Comparison of ENCODE assay signal across 26 cellular contexts in the genomic region with DNA sequence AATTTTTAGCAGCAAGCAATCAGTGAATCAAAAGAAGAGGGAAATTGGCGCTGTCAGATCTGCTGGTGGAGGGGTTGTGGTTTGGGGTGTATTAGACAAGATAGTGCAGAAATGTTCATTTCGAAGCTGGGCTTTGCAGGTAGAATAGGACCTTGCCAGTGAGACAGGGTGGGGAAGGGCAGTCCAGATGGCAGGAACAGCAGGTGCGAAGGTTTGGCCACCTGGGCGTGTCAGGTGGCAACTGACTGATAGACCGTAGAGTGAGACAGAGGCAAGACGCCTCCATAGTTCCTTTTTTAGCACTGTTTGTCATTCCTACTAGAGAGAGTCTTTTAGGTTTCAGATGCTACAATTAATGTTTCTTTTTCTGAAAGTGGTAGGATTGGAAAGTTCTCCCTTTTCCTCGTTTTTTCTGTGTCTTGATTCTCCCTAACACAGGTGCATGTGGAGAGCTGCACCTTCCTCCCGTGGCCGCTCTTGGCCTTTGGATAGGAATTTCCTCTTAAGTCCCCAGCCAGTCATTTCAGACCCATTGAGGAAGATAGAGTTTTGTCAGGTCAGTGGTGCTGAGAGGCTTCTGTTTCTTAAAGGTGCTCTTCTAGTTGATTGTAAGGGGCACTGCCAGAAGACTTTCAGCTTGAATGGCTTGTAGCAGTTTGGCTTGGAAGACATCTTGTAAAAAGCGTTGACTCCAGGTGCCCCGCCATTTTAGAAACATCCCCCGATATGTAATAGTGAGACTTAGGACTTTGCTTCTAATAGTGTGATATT.
DNase-seq lines count a peak whose midpoint lies in the region; ATAC-seq, FAIRE-seq and TF ChIP-seq lines count a peak whose summit lies in the region.
"Had no signal": no experiment of that assay in that cellular context is flagged by ENCODE, and none has a peak within 500 bp of the region (broad histone marks: within the 10 kb centered on the region; RNA-seq: fewer than 3 reads in every experiment).

No MANE protein-coding gene starts in this region.

- BruUV-seq in Calu3 (replicated peaks; lab: Mats Ljungman, UMichigan) = no TSS peak

- CTCF ChIA-PET in Calu3 (lab: Charles Lee) = interaction anchor here (1.3 kb wide), 1 partner anchor 11 kb away, joined by 3 read pairs; no protein-coding TSS in a partner anchor

- ATAC-seq in HG02970 (IDR thresholded peaks at IDR 0.05; ENCODE audit: low FRiP score, unreplicated experiment) (no peak), HG03139 (IDR thresholded peaks at IDR 0.05; ENCODE audit: unreplicated experiment) (no peak)
- ATAC-seq: body of pancreas, GM23338, heart right ventricle, sciatic nerve had no signal

- H3K27me3 Mint-ChIP-seq in IgD-negative memory B cell (no peaks in the 10 kb centered on the region), brain (peaks cover 4% of the 10 kb centered on the region), Calu3 (ENCODE audit: unreplicated experiment) (no peaks in the 10 kb centered on the region)
- no peaks in the 10 kb centered on the region for H3K27me3 Mint-ChIP-seq in activated CD4-positive, alpha-beta T cell treated with anti-CD3 and anti-CD28 coated beads, Interleukin-2, amount 10 ng/mL, durations not matched to agents 24 days and 14 days
- H3K27me3 Mint-ChIP-seq: stimulated activated naive CD8-positive, alpha-beta T cell treated with anti-CD3 and anti-CD28 coated beads, Interleukin-15, Interleukin-2, amounts not matched to agents 100 ng/mL and 50 ng/mL, for 24 hours had no signal

- peaks cover 25 to 35% (median 27%) of the 10 kb centered on the region in 3 donors for H3K4me1 Mint-ChIP-seq in IgD-negative memory B cell
- peaks cover 4% of the 10 kb centered on the region for H3K4me1 Mint-ChIP-seq in brain
- no peaks in the 10 kb centered on the region for H3K4me1 Mint-ChIP-seq in activated CD4-positive, alpha-beta T cell treated with anti-CD3 and anti-CD28 coated beads, Interleukin-2, amount 10 ng/mL, durations not matched to agents 24 days and 14 days
- H3K4me1 Mint-ChIP-seq in Calu3 (ENCODE audit: low read depth, unreplicated experiment) = peaks cover 8% of the 10 kb centered on the region
- H3K4me1 Mint-ChIP-seq: GM23338 had no signal

- intact Hi-C loops in activated CD4-positive, alpha-beta T cell treated with anti-CD3 and anti-CD28 coated beads, Interleukin-2, amount 10 ng/mL, durations not matched to agents 24 days and 14 days (cut with micrococcal nuclease) = no loop called here
- intact Hi-C loops in Calu3 (cut with micrococcal nuclease; ENCODE audit: unreplicated experiment) = no loop called here

- peak; percentile 42 for FAIRE-seq in GM19239 (lab: Jason Lieb, UNC)
- FAIRE-seq: GM12892 had no signal

- H3K9me3 Mint-ChIP-seq in IgD-negative memory B cell (peaks cover 0 to 14% (median 3%) of the 10 kb centered on the region in 3 donors), brain (peaks cover 0 to 11% (median 0%) of the 10 kb centered on the region in 5 experiments), Calu3 (ENCODE audit: low read depth, unreplicated experiment) (no peaks in the 10 kb centered on the region)
- H3K9me3 Mint-ChIP-seq in activated CD4-positive, alpha-beta T cell treated with anti-CD3 and anti-CD28 coated beads, Interleukin-2, amount 10 ng/mL, durations not matched to agents 24 days and 14 days = no peaks in the 10 kb centered on the region
- H3K9me3 Mint-ChIP-seq: GM23338, HFFc6 had no signal

- TF ChIP-seq CTCF in brain (conservative IDR thresholded peaks at IDR 0.05) = no peak
- no peak for TF ChIP-seq CTCF in Calu3 (IDR thresholded peaks at IDR 0.05; ENCODE audit: unreplicated experiment)

- DNase-seq in Ammon's horn (ENCODE audit: low spot score) = peak; percentile 29
- DNase-seq in GM19239 (ENCODE audit: insufficient read length, low spot score) = no peak
- DNase-seq in activated CD4-positive, alpha-beta T cell treated with anti-CD3 and anti-CD28 coated beads, Interleukin-2, amount 10 ng/mL, durations not matched to agents 24 days and 14 days = no peak
- DNase-seq in Calu3 = no peak
- DNase-seq: activated T-cell treated with anti-CD3 and anti-CD28 coated beads, Interleukin-2, amount 50 U/mL, for 1 hour; BE2C; body of pancreas; effector CD4-positive, alpha-beta T cell; erythroblast; heart right ventricle; HFFc6; mammary epithelial cell; NCI-H1105; NCI-H1930; NCI-H774; OCI-M1; Right ventricle myocardium superior; T-helper 9 cell had no signal

- H3K36me3 Mint-ChIP-seq in IgD-negative memory B cell = peaks cover 15% of the 10 kb centered on the region
- H3K36me3 Mint-ChIP-seq in brain = peaks cover 21% of the 10 kb centered on the region
- H3K36me3 Mint-ChIP-seq in activated CD4-positive, alpha-beta T cell treated with anti-CD3 and anti-CD28 coated beads, Interleukin-2, amount 10 ng/mL, durations not matched to agents 24 days and 14 days (ENCODE audit: low read depth) = no peaks in the 10 kb centered on the region
- no peaks in the 10 kb centered on the region for H3K36me3 Mint-ChIP-seq in Calu3 (ENCODE audit: insufficient read depth, unreplicated experiment)

- H3K27ac Mint-ChIP-seq in IgD-negative memory B cell (peak overlapping the region; percentile 0 to 12 (median 0)), brain (peak overlapping the region in 3 of 5 experiments; percentile 1 to 62 (median 32)), Calu3 (ENCODE audit: unreplicated experiment) (no peak overlapping the region)
- H3K27ac Mint-ChIP-seq in activated CD4-positive, alpha-beta T cell treated with anti-CD3 and anti-CD28 coated beads, Interleukin-2, amount 10 ng/mL, durations not matched to agents 24 days and 14 days = no peak overlapping the region
- H3K27ac Mint-ChIP-seq: GM23338; HFFc6; stimulated activated naive CD8-positive, alpha-beta T cell treated with anti-CD3 and anti-CD28 coated beads, Interleukin-15, Interleukin-2, amounts not matched to agents 100 ng/mL and 50 ng/mL, for 24 hours had no signal

- peak overlapping the region in 2 of 4 donors; percentile 53 to 69 for H3K4me3 Mint-ChIP-seq in IgD-negative memory B cell
- H3K4me3 Mint-ChIP-seq in brain = no peak overlapping the region
- H3K4me3 Mint-ChIP-seq in activated CD4-positive, alpha-beta T cell treated with anti-CD3 and anti-CD28 coated beads, Interleukin-2, amount 10 ng/mL, durations not matched to agents 24 days and 14 days = no peak overlapping the region
- no peak overlapping the region for H3K4me3 Mint-ChIP-seq in Calu3 (ENCODE audit: low read depth, unreplicated experiment)
- H3K4me3 Mint-ChIP-seq: GM23338; HFFc6; stimulated activated naive CD8-positive, alpha-beta T cell treated with anti-CD3 and anti-CD28 coated beads, Interleukin-15, Interleukin-2, amounts not matched to agents 100 ng/mL and 50 ng/mL, for 24 hours had no signal

Comparison
In these comparisons a context has a peak if more than half of its experiments do, and no peak if none do; other contexts are left out.
1. H3K27ac Mint-ChIP-seq: peak in IgD-negative memory B cell (3 of 3) and brain (3 of 5); none in activated CD4-positive, alpha-beta T cell treated with anti-CD3 and anti-CD28 coated beads, Interleukin-2, amount 10 ng/mL, durations not matched to agents 24 days and 14 days (single experiment) and Calu3 (single experiment).